8 cellular contexts compared by ENCODE assay signal in the genomic region with DNA sequence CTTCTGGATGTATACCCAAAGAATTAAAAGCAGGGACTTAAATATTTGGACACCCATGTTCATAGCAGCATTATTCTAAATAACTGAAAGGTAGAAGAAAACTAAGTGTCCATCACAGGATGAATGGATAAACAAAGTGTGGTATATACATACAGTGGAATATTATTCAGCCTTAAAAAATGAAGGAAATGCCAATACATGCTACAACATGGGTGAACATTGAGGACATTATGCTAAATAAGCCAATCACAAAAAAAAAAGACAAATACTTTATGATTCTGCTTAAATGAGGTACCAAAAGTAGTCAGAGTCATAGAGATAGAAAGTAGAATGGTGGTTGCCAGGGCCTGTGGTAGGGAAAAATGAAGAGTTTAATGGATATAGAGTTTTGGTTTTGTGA.
"Had no signal": no experiment of that assay in that cellular context is flagged by ENCODE, and none has a peak within 500 bp of the region (broad histone marks: within the 10 kb centered on the region; RNA-seq: fewer than 3 reads in every experiment).

No MANE protein-coding gene starts in this region.

- FAIRE-seq: HepG2 had no signal

- DNase-seq: GM23248, GOT3, H9, HCEC 1CT, HFFc6, KG1 had no signal

- H3K27ac ChIP-seq: GM23248, HL-60 had no signal

- H3K9ac ChIP-seq: GM23248 had no signal

- H3K4me3 ChIP-seq: GM23248 had no signal

- ATAC-seq: HepG2 had no signal
